Comparison of ENCODE assay signal across 8 cellular contexts in the genomic region with DNA sequence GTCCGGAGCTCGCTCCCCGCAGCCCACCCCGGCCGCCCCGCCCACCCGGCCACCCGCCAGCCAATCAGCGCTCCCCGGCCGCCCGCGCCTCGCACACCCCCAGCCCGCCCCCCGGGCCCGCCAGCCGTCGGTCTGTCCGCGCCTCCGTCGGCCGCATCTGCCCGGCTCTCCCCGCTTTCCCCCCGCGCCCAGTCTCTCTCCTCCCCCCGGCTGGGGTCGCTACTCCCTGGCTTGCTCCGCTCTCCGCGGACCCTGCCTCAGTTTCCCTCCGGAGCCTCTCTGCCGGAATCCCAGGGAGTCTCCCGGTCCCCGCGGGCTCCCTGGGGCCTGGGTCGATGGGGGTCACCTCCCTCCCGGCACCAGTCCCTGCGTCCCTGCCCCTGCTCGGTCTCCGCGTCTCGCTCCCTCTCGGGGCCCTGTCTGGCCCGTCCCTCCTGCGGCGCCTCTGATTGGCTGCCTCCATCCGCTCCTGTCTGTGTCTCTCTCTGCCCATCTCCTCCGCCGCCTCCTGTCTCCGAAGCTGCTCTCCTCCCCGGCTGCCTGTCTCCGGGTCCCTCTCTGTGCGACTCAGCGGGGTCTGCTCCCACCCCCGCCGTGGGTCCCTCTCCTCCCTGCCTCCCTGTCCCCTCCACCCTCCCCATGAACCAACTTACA. TPM values are rescaled to one million over a fixed set of nuclear protein-coding genes. Genes with fewer than 3 reads are reported as not detected.
DNase-seq lines count a peak whose midpoint lies in the region; ATAC-seq and TF ChIP-seq lines count a peak whose summit lies in the region.

No MANE protein-coding gene starts in this region.

- TF ChIP-seq CTCF in fibroblast of villous mesenchyme (IDR thresholded peaks at IDR 0.05; ENCODE audit: insufficient read depth, low read depth, low read length), result no peak

- H3K4me3 ChIP-seq in fibroblast of villous mesenchyme (ENCODE audit: low read depth, low read length), result peak overlapping the region; percentile 71
- peak overlapping the region; percentile 87 for H3K4me3 ChIP-seq in skeletal muscle satellite cell (ENCODE audit: low read length)

- no peaks in the 10 kb centered on the region for H3K36me3 ChIP-seq in skeletal muscle satellite cell (ENCODE audit: insufficient read depth, low read length)

- peak; percentile 91 for DNase-seq in EH (ENCODE audit: low read depth)
- peak; percentile 63 for DNase-seq in NCI-H146 (lab: John Stamatoyannopoulos, UW)
- DNase-seq in activated CD8-positive, alpha-beta memory T cell treated with anti-CD3 and anti-CD28 coated beads, Interleukin-2, amount 50 U/mL, for 4 hours, result peak; percentile 33
- peak; percentile 70 for DNase-seq in fibroblast of villous mesenchyme (ENCODE audit: low read depth)
- DNase-seq in NCI-H2081 treated with DMSO at 0.1 percent for 48 hours (lab: John Stamatoyannopoulos, UW), result no peak
- no peak for DNase-seq in MV-4-11 (lab: John Stamatoyannopoulos, UW)

- H3K9ac ChIP-seq in skeletal muscle satellite cell (ENCODE audit: low read depth, low read length), result peak overlapping the region; percentile 78

- peaks cover 29% of the 10 kb centered on the region for H3K4me1 ChIP-seq in skeletal muscle satellite cell (ENCODE audit: control insufficient read depth, insufficient read depth, low read length)

- no peaks in the 10 kb centered on the region for H3K27me3 ChIP-seq in skeletal muscle satellite cell (ENCODE audit: control insufficient read depth, insufficient read depth, low read length)

- no peak for ATAC-seq in HG03280 (IDR thresholded peaks at IDR 0.05; ENCODE audit: unreplicated experiment)

- no peaks in the 10 kb centered on the region for H3K9me3 ChIP-seq in skeletal muscle satellite cell (replicated peaks; ENCODE audit: low read length)

- peak overlapping the region; percentile 99 for H3K4me2 ChIP-seq in skeletal muscle satellite cell (ENCODE audit: low read length)

RNA-seq across cellular contexts. Expression of gene IL11, which starts 0.5 kb away (rescaled TPM):
- 3.0 and 5.2 TPM in 2 replicates for total RNA-seq in fibroblast of villous mesenchyme
- total RNA-seq in skeletal muscle satellite cell (2012; rRNA removed), result 1.0 and 6.8 TPM in 2 replicates

RNA-seq across cellular contexts. Expression of gene GARIN5B, which starts 6.7 kb away (rescaled TPM):
- not detected in 2 replicates for total RNA-seq in fibroblast of villous mesenchyme
- under 0.01 TPM in 1 of 2 replicates, not detected in the other for total RNA-seq in skeletal muscle satellite cell (2012; rRNA removed)

RNA-seq across cellular contexts. Expression of gene TMEM190, which starts 6.8 kb away (rescaled TPM):
- not detected in 2 replicates for total RNA-seq in fibroblast of villous mesenchyme
- not detected in 2 replicates for total RNA-seq in skeletal muscle satellite cell (2012; rRNA removed)

RNA-seq across cellular contexts. Expression of gene TMEM238, which starts 14.3 kb away (rescaled TPM):
- total RNA-seq in fibroblast of villous mesenchyme, result not detected in 2 replicates
- not detected in 2 replicates for total RNA-seq in skeletal muscle satellite cell (2012; rRNA removed)

RNA-seq across cellular contexts. Expression of gene COX6B2, which starts 15.3 kb away (rescaled TPM):
- total RNA-seq in fibroblast of villous mesenchyme, result under 0.01 TPM in 1 of 2 replicates, not detected in the other
- not detected in 2 replicates for total RNA-seq in skeletal muscle satellite cell (2012; rRNA removed)

Comparison
In these comparisons a context has a peak if more than half of its experiments do, and no peak if none do; other contexts are left out.
1. DNase-seq: peak in EH (single experiment), NCI-H146 (single experiment), activated CD8-positive, alpha-beta memory T cell treated with anti-CD3 and anti-CD28 coated beads, Interleukin-2, amount 50 U/mL, for 4 hours (single experiment) and fibroblast of villous mesenchyme (single experiment); none in NCI-H2081 treated with DMSO at 0.1 percent for 48 hours (single experiment) and MV-4-11 (single experiment).